ENCODE assay signal across 9 cellular contexts in the genomic region with DNA sequence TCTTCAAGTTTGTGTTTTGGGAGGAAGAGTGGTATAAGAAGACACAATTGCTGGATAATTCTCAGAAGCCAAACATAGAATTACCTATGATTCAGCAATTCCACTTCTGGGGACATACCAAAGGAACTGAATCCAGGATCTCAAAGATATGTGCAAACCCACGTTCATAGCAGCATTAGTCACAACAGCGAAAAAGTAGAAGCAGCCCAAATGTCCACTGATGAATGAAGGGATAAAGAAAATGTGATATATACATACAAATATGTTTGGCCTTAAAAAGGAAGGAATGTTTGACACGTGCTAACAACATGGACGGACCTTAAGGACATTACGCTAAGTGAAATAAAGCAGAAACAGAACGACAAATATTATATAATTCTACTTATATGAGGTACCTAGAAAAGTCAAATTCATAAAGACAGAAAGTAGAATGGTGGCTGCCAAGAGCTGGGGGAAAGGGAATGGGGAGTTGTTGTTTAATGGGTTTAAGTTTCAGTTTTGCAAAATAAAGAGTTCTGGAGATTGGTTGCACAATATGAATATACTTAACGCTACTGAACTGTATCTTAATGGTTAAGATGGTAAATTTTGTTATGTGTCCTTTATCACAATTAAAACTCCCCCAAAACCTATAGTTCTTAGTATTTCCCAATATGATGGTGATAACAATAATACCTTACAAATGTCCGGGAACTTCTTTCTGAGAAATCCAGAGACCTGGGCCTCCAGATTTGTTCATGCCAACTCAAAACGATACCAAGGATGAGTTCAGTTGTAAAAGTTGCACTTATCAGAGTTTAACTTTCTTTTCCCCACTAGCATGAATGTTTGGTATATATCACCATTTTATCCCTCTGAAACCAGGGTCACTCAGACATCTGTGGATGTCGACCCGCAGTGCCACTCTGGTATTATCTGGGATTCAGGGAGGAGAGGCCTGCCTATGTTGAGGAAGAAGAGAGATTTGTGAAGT. TPM values are rescaled to one million over a fixed set of nuclear protein-coding genes. Genes with fewer than 3 reads are reported as not detected.
A peak's percentile ranks its signal among the peaks of the same experiment; 100 is the strongest.
DNase-seq lines count a peak whose midpoint lies in the region; ATAC-seq and TF ChIP-seq lines count a peak whose summit lies in the region.
"Had no signal": no experiment of that assay in that cellular context is flagged by ENCODE, and none has a peak within 500 bp of the region (broad histone marks: within the 10 kb centered on the region; RNA-seq: fewer than 3 reads in every experiment).

No MANE protein-coding gene starts in this region.

- POLR2A ChIA-PET in activated naive CD8-positive, alpha-beta T cell treated with anti-CD3 and anti-CD28 coated beads, Interleukin-2, amount 10 ng/mL, durations not matched to agents 7 days and 5 days (lab: Charles Lee) = interaction anchor here (1.0 to 7.8 kb wide), 6 partner anchors 22 to 56 kb away, joined by 3 to 214 read pairs (median 22); partner anchors contain the start of gene WIPF1

- H3K4me1 ChIP-seq in muscle layer of duodenum (ENCODE audit: control insufficient read depth in 1 of 2, insufficient read depth in 2 of 2, low read length in 2 of 2) (peaks cover 17 to 47% of the 10 kb centered on the region in 2 donors), upper lobe of right lung (peaks cover 15% of the 10 kb centered on the region)

- peak overlapping the region; percentile 92 for H3K27ac Mint-ChIP-seq in HFFc6
- peak overlapping the region; percentile 98 for H3K27ac Mint-ChIP-seq in activated naive CD8-positive, alpha-beta T cell treated with anti-CD3 and anti-CD28 coated beads, Interleukin-2, amount 10 ng/mL, durations not matched to agents 7 days and 5 days
- H3K27ac Mint-ChIP-seq: type B pancreatic cell had no signal

- DNase-seq in AG10803 (ENCODE audit: low read depth) = peak; percentile 92
- DNase-seq in HFFc6 = peak; percentile 93
- no peak for DNase-seq in activated naive CD8-positive, alpha-beta T cell treated with anti-CD3 and anti-CD28 coated beads, Interleukin-2, amount 10 ng/mL, durations not matched to agents 7 days and 5 days
- no peak for DNase-seq in head of caudate nucleus
- DNase-seq in NCI-H774 (lab: John Stamatoyannopoulos, UW) = no peak
- no peak for DNase-seq in upper lobe of right lung
- no peak for DNase-seq in AML-193 (lab: John Stamatoyannopoulos, UW)

- peak overlapping the region; percentile 62 for H3K4me3 Mint-ChIP-seq in HFFc6
- H3K4me3 Mint-ChIP-seq in activated naive CD8-positive, alpha-beta T cell treated with anti-CD3 and anti-CD28 coated beads, Interleukin-2, amount 10 ng/mL, durations not matched to agents 7 days and 5 days = peak overlapping the region; percentile 93
- H3K4me3 Mint-ChIP-seq: type B pancreatic cell had no signal

- TF ChIP-seq CTCF in AG10803 (conservative IDR thresholded peaks at IDR 0.05; ENCODE audit: low read length) = no peak
- TF ChIP-seq CTCF in HFFc6 (IDR thresholded peaks at IDR 0.05) = no peak
- no peak for TF ChIP-seq CTCF in upper lobe of right lung (IDR thresholded peaks at IDR 0.05)

- H3K27ac ChIP-seq in muscle layer of duodenum (ENCODE audit: low read length) (peak overlapping the region; percentile 27), upper lobe of right lung (no peak overlapping the region)

- no peaks in the 10 kb centered on the region; the same call in none of the 2 replicates for H3K27me3 Mint-ChIP-seq in HFFc6 (ENCODE audit: insufficient read depth)
- H3K27me3 Mint-ChIP-seq in activated naive CD8-positive, alpha-beta T cell treated with anti-CD3 and anti-CD28 coated beads, Interleukin-2, amount 10 ng/mL, durations not matched to agents 7 days and 5 days = no peaks in the 10 kb centered on the region
- H3K27me3 Mint-ChIP-seq: type B pancreatic cell had no signal

- H3K36me3 ChIP-seq in muscle layer of duodenum (ENCODE audit: control insufficient read depth in 1 of 2, insufficient read depth in 2 of 2, low read length in 2 of 2) (no peaks in the 10 kb centered on the region), upper lobe of right lung (peaks cover 3% of the 10 kb centered on the region)

- intact Hi-C loops in head of caudate nucleus (cut with DNase I) = no loop called here
- intact Hi-C loops in upper lobe of right lung (cut with DNase I) = no loop called here

- no peaks in the 10 kb centered on the region for H3K9me3 ChIP-seq in muscle layer of duodenum (ENCODE audit: control insufficient read depth in 1 of 2, low read length in 2 of 2)
- H3K9me3 ChIP-seq in upper lobe of right lung = no peaks in the 10 kb centered on the region

- ATAC-seq in activated naive CD8-positive, alpha-beta T cell treated with anti-CD3 and anti-CD28 coated beads, Interleukin-2, amount 10 ng/mL, durations not matched to agents 7 days and 5 days (ENCODE audit: low read depth) = no peak
- ATAC-seq in upper lobe of right lung = no peak

- H3K4me1 Mint-ChIP-seq in HFFc6 (ENCODE audit: low read depth) = peaks cover 72% of the 10 kb centered on the region
- H3K4me1 Mint-ChIP-seq in activated naive CD8-positive, alpha-beta T cell treated with anti-CD3 and anti-CD28 coated beads, Interleukin-2, amount 10 ng/mL, durations not matched to agents 7 days and 5 days = peaks cover 70% of the 10 kb centered on the region

- no peaks in the 10 kb centered on the region for H3K27me3 ChIP-seq in muscle layer of duodenum (ENCODE audit: low read depth, low read length)
- no peaks in the 10 kb centered on the region for H3K27me3 ChIP-seq in upper lobe of right lung

- no peak overlapping the region for H3K4me3 ChIP-seq in AG10803 (ENCODE audit: low read length)
- H3K4me3 ChIP-seq in muscle layer of duodenum (ENCODE audit: low read depth in 1 of 2, low read length in 2 of 2) = no peak overlapping the region
- H3K4me3 ChIP-seq in upper lobe of right lung = no peak overlapping the region

- H3K9me3 Mint-ChIP-seq in HFFc6 = no peaks in the 10 kb centered on the region
- no peaks in the 10 kb centered on the region for H3K9me3 Mint-ChIP-seq in activated naive CD8-positive, alpha-beta T cell treated with anti-CD3 and anti-CD28 coated beads, Interleukin-2, amount 10 ng/mL, durations not matched to agents 7 days and 5 days
- H3K9me3 Mint-ChIP-seq: type B pancreatic cell had no signal

- peaks cover 25% of the 10 kb centered on the region for H3K36me3 Mint-ChIP-seq in HFFc6 (ENCODE audit: low read depth)
- peaks cover 42% of the 10 kb centered on the region for H3K36me3 Mint-ChIP-seq in activated naive CD8-positive, alpha-beta T cell treated with anti-CD3 and anti-CD28 coated beads, Interleukin-2, amount 10 ng/mL, durations not matched to agents 7 days and 5 days

RNA-seq across cellular contexts. Expression of gene WIPF1, which starts 33.7 kb away (rescaled TPM):
- 10 to 100 TPM; 33.0 to 41.7 (median 38.5) TPM for total RNA-seq in HFFc6 (2021; fragmentation: NEBNext Ultra II Directional; extraction: Animal tissue kit (Norgen Biotek cat#: 25700))
- total RNA-seq in activated naive CD8-positive, alpha-beta T cell treated with anti-CD3 and anti-CD28 coated beads, Interleukin-2, amount 10 ng/mL, durations not matched to agents 7 days and 5 days = 100 to 1,000 TPM; 446 to 480 TPM
- 71.5 TPM for total RNA-seq in upper lobe of right lung

Comparison
In these comparisons a context has a peak if more than half of its experiments do, and no peak if none do; other contexts are left out.
1. DNase-seq: peak in AG10803 (single experiment) and HFFc6 (single experiment); none in activated naive CD8-positive, alpha-beta T cell treated with anti-CD3 and anti-CD28 coated beads, Interleukin-2, amount 10 ng/mL, durations not matched to agents 7 days and 5 days (single experiment), head of caudate nucleus (0 of 42), NCI-H774 (single experiment), upper lobe of right lung (single experiment) and AML-193 (0 of 2).